Comparison of ENCODE assay signal across 10 cellular contexts in the genomic region with DNA sequence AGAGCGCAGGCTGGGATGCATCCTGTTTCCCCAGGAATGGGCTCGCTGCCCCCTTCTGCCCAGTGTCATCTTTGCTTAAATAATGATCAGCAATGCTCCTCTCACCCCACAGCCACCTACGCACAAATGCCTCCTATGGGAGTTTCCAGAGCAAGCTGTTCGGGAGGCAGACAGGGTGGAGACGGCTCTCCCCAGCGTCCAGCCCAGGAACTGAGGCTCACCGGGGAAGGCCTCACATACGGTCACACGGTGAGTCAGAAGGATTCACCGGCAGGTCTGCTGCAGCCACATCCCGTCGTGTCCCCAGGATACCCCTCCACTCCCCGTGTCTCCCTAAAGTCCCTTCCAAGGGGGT. TPM values are rescaled to one million over a fixed set of nuclear protein-coding genes. Genes with fewer than 3 reads are reported as not detected.
DNase-seq lines count a peak whose midpoint lies in the region; ATAC-seq, FAIRE-seq and TF ChIP-seq lines count a peak whose summit lies in the region.
"Had no signal": no experiment of that assay in that cellular context is flagged by ENCODE, and none has a peak within 500 bp of the region (broad histone marks: within the 10 kb centered on the region; RNA-seq: fewer than 3 reads in every experiment).

No MANE protein-coding gene starts in this region.

- H3K27ac Mint-ChIP-seq in Calu3 (ENCODE audit: unreplicated experiment) (no peak overlapping the region), astrocyte (ENCODE audit: unreplicated experiment) (peak overlapping the region; percentile 43)

- H3K18ac ChIP-seq in mesenchymal stem cell (ENCODE audit: low read depth in 1 of 2, low read length in 2 of 2): peak overlapping the region in 1 of 2 experiments; percentile 6

- no peak overlapping the region for H2BK120ac ChIP-seq in mesenchymal stem cell (ENCODE audit: low read depth, low read length)

- CTCF ChIA-PET in Calu3 (lab: Charles Lee): no interaction called here

- H3K4me3 ChIP-seq in astrocyte (ENCODE audit: insufficient read depth, low read depth, low read length) (no peak overlapping the region), mesenchymal stem cell (ENCODE audit: insufficient read depth in 1 of 2, low read depth in 1 of 2, low read length in 2 of 2) (no peak overlapping the region)

- no peak overlapping the region for H2BK12ac ChIP-seq in mesenchymal stem cell (ENCODE audit: low read length in 2 of 2)

- no peak for ATAC-seq in GM18498 (IDR thresholded peaks at IDR 0.05; ENCODE audit: unreplicated experiment)

- no peak overlapping the region for H2AK5ac ChIP-seq in mesenchymal stem cell (ENCODE audit: low read length, severe bottlenecking)

- H2AFZ ChIP-seq in astrocyte (ENCODE audit: low read depth, low read length) (peak overlapping the region; percentile 44), mesenchymal stem cell (ENCODE audit: low read depth, low read length) (no peak overlapping the region)

- H3K27me3 Mint-ChIP-seq in Calu3 (ENCODE audit: unreplicated experiment): peaks cover 57% of the 10 kb centered on the region
- no peaks in the 10 kb centered on the region for H3K27me3 Mint-ChIP-seq in astrocyte (ENCODE audit: low read depth, unreplicated experiment)

- H3K27me3 ChIP-seq in astrocyte (ENCODE audit: insufficient read depth, low read length) (no peaks in the 10 kb centered on the region), mesenchymal stem cell (ENCODE audit: control insufficient read depth in 1 of 2, insufficient read depth in 1 of 2, low read length in 2 of 2) (peaks cover 3 to 31% of the 10 kb centered on the region in 2 experiments)

- H4K91ac ChIP-seq in mesenchymal stem cell (ENCODE audit: low read length): no peak overlapping the region

- H3K27ac ChIP-seq in astrocyte (ENCODE audit: low read depth, low read length): peak overlapping the region; percentile 53
- H3K27ac ChIP-seq in mesenchymal stem cell (ENCODE audit: low read length, poor library complexity, severe bottlenecking): no peak overlapping the region

- intact Hi-C loops in Calu3 (cut with micrococcal nuclease; ENCODE audit: unreplicated experiment): no loop called here

- WGBS in mesenchymal stem cell: 49% methylated on average over 9 of the region's 13 CpGs

- H3K14ac ChIP-seq in mesenchymal stem cell (ENCODE audit: low read length in 2 of 2): no peak overlapping the region

- H3K4me3 Mint-ChIP-seq in Calu3 (ENCODE audit: low read depth, unreplicated experiment) (no peak overlapping the region), astrocyte (ENCODE audit: unreplicated experiment) (no peak overlapping the region)

- no peak overlapping the region for H3K23ac ChIP-seq in mesenchymal stem cell (ENCODE audit: low read length in 2 of 2)

- H3K4me2 ChIP-seq in astrocyte (ENCODE audit: low read length) (peak overlapping the region; percentile 63), mesenchymal stem cell (ENCODE audit: low read length, poor library complexity, severe bottlenecking) (no peak overlapping the region)

- H3K36me3 ChIP-seq in astrocyte (ENCODE audit: insufficient read depth, low read length): no peaks in the 10 kb centered on the region
- no peaks in the 10 kb centered on the region for H3K36me3 ChIP-seq in mesenchymal stem cell (ENCODE audit: control insufficient read depth in 1 of 2, insufficient read depth in 2 of 2, low read depth in 1 of 2, low read length in 2 of 2)

- peak overlapping the region; percentile 19 for H4K8ac ChIP-seq in mesenchymal stem cell (ENCODE audit: low read length)

- H3K9me3 Mint-ChIP-seq in Calu3 (ENCODE audit: low read depth, unreplicated experiment): peaks cover 7% of the 10 kb centered on the region
- peaks cover 17% of the 10 kb centered on the region for H3K9me3 Mint-ChIP-seq in astrocyte (ENCODE audit: unreplicated experiment)

- no peaks in the 10 kb centered on the region for H4K20me1 ChIP-seq in astrocyte (ENCODE audit: insufficient read depth, low read length)

- TF ChIP-seq CTCF in Calu3 (IDR thresholded peaks at IDR 0.05; ENCODE audit: unreplicated experiment) (no peak), astrocyte (IDR thresholded peaks at IDR 0.05; ENCODE audit: insufficient read depth, low read depth, low read length) (peak; percentile 8), D721Med (IDR thresholded peaks at IDR 0.05; ENCODE audit: insufficient read depth, missing control alignments) (no peak)

- peak; percentile 28 for DNase-seq in Calu3
- DNase-seq in HTR-8/SVneo (ENCODE audit: insufficient read length, low spot score): peak; percentile 55
- peak; percentile 85 for DNase-seq in astrocyte (ENCODE audit: low read depth)
- DNase-seq in mesenchymal stem cell: peak; percentile 74
- no peak for DNase-seq in foreskin melanocyte
- DNase-seq in D721Med (ENCODE audit: insufficient read length, low spot score): no peak
- no peak for DNase-seq in DMS79 treated with DMSO at 0.1 percent for 48 hours (lab: John Stamatoyannopoulos, UW)
- DNase-seq: T-helper 9 cell had no signal

- H3K9me3 ChIP-seq in astrocyte (ENCODE audit: insufficient read depth, low read depth, low read length): peaks cover 11% of the 10 kb centered on the region
- H3K9me3 ChIP-seq in mesenchymal stem cell (ENCODE audit: control insufficient read depth, low read length): peaks cover 16% of the 10 kb centered on the region

- no peak overlapping the region for H3K4ac ChIP-seq in mesenchymal stem cell (ENCODE audit: low read depth in 1 of 2, low read length in 2 of 2)

- H3K79me2 ChIP-seq in astrocyte (ENCODE audit: insufficient read depth, low read length): no peaks in the 10 kb centered on the region

- H3K4me1 Mint-ChIP-seq in Calu3 (ENCODE audit: low read depth, unreplicated experiment): peaks cover 10% of the 10 kb centered on the region
- peaks cover 38% of the 10 kb centered on the region for H3K4me1 Mint-ChIP-seq in astrocyte (ENCODE audit: low read depth, unreplicated experiment)

- no peaks in the 10 kb centered on the region for H3K36me3 Mint-ChIP-seq in Calu3 (ENCODE audit: insufficient read depth, unreplicated experiment)
- peaks cover 6% of the 10 kb centered on the region for H3K36me3 Mint-ChIP-seq in astrocyte (ENCODE audit: low read depth, unreplicated experiment)

- no peak overlapping the region for H2BK5ac ChIP-seq in mesenchymal stem cell (ENCODE audit: low read depth, low read length, poor library complexity, severe bottlenecking)

- H3K79me1 ChIP-seq in mesenchymal stem cell (replicated peaks; ENCODE audit: low read length, poor library complexity, severe bottlenecking): no peaks in the 10 kb centered on the region

- FAIRE-seq in HTR-8/SVneo (lab: Jason Lieb, UNC) (peak; percentile 79), astrocyte (lab: Jason Lieb, UNC) (no peak), D721Med (lab: Jason Lieb, UNC) (no peak)

- H3K4me1 ChIP-seq in astrocyte (ENCODE audit: insufficient read depth, low read length) (peaks cover 43% of the 10 kb centered on the region), mesenchymal stem cell (ENCODE audit: control insufficient read depth, insufficient read depth, low read depth, low read length) (peaks cover 27% of the 10 kb centered on the region)

- no TSS peak for BruUV-seq in Calu3 (replicated peaks; lab: Mats Ljungman, UMichigan)

- no peak overlapping the region for H2BK15ac ChIP-seq in mesenchymal stem cell (ENCODE audit: low read depth, poor library complexity, severe bottlenecking)

- H3K9ac ChIP-seq in astrocyte (ENCODE audit: low read length) (peak overlapping the region; percentile 51), mesenchymal stem cell (ENCODE audit: low read length) (no peak overlapping the region)

RNA-seq across cellular contexts. Expression of gene RUNX3, which starts 40.3 kb away (rescaled TPM):
- total RNA-seq in Calu3 (2022): 0.28 and 1.3 TPM in 2 replicates
- total RNA-seq in astrocyte: 2.1 and 2.5 TPM in 2 replicates
- 0.25 TPM for polyA plus RNA-seq in mesenchymal stem cell (2013, experiment 1 of 2)
- 0.33 TPM for polyA plus RNA-seq in mesenchymal stem cell (2013, experiment 2 of 2)
- total RNA-seq: myocyte had no signal

Comparison
In these comparisons a context has a peak if more than half of its experiments do, and no peak if none do; other contexts are left out.
1. DNase-seq: peak in Calu3 (single experiment), HTR-8/SVneo (single experiment), astrocyte (single experiment) and mesenchymal stem cell (single experiment); none in foreskin melanocyte (single experiment), D721Med (single experiment) and DMS79 treated with DMSO at 0.1 percent for 48 hours (single experiment).